Comparison of ENCODE assay signal across 8 cellular contexts in genomic region chr7:26198133-26198780, GRCh38. TPM values are rescaled to one million over a fixed set of nuclear protein-coding genes. Genes with fewer than 3 reads are reported as not detected.
DNase-seq lines count a peak whose midpoint lies in the region; ATAC-seq and TF ChIP-seq lines count a peak whose summit lies in the region.

No MANE protein-coding gene starts in this region.

- no peaks in the 10 kb centered on the region for H3K27me3 ChIP-seq in mononuclear cell (ENCODE audit: insufficient read depth, low read length)

- peak overlapping the region; percentile 100 for H3K27ac Mint-ChIP-seq in activated CD4-positive, alpha-beta T cell treated with anti-CD3 and anti-CD28 coated beads, Interleukin-2, amount 10 ng/mL, durations not matched to agents 7 days and 5 days

- peak overlapping the region; percentile 97 for H3K4me3 Mint-ChIP-seq in activated CD4-positive, alpha-beta T cell treated with anti-CD3 and anti-CD28 coated beads, Interleukin-2, amount 10 ng/mL, durations not matched to agents 7 days and 5 days

- CTCF ChIA-PET in activated CD4-positive, alpha-beta T cell treated with anti-CD3 and anti-CD28 coated beads, Interleukin-2, amount 10 ng/mL, durations not matched to agents 7 days and 5 days (lab: Charles Lee), result interaction anchor here (0.7 to 4.1 kb wide), 10 partner anchors 10 to 305 kb away, joined by 3 to 30 read pairs (median 4); no protein-coding TSS in a partner anchor

- ATAC-seq in GM21619 (IDR thresholded peaks at IDR 0.05; ENCODE audit: unreplicated experiment), result no peak

- peaks cover 44% of the 10 kb centered on the region for H3K4me1 Mint-ChIP-seq in activated CD4-positive, alpha-beta T cell treated with anti-CD3 and anti-CD28 coated beads, Interleukin-2, amount 10 ng/mL, durations not matched to agents 7 days and 5 days

- no peaks in the 10 kb centered on the region for H3K27me3 Mint-ChIP-seq in activated CD4-positive, alpha-beta T cell treated with anti-CD3 and anti-CD28 coated beads, Interleukin-2, amount 10 ng/mL, durations not matched to agents 7 days and 5 days

- H3K4me3 ChIP-seq in choroid plexus epithelial cell (ENCODE audit: low read depth, low read length), result peak overlapping the region; percentile 98
- peak overlapping the region; percentile 99 for H3K4me3 ChIP-seq in mononuclear cell (ENCODE audit: low read length)

- peaks cover 48% of the 10 kb centered on the region for H3K4me1 ChIP-seq in mononuclear cell (ENCODE audit: insufficient read depth, low read length)

- TF ChIP-seq CTCF in choroid plexus epithelial cell (conservative IDR thresholded peaks at IDR 0.05; ENCODE audit: low read depth, low read length), result peak; percentile 58

- H3K9me3 ChIP-seq in mononuclear cell (ENCODE audit: low read depth, low read length), result no peaks in the 10 kb centered on the region

- peak; percentile 54 for DNase-seq in activated CD4-positive, alpha-beta T cell treated with anti-CD3 and anti-CD28 coated beads, Interleukin-2, amount 10 ng/mL, durations not matched to agents 7 days and 5 days
- no peak for DNase-seq in activated CD4-positive, alpha-beta T cell treated with anti-CD3 and anti-CD28 coated beads for 4 hours
- DNase-seq in NCI-H2227 (lab: John Stamatoyannopoulos, UW; ENCODE audit: unreplicated experiment), result peak; percentile 37
- DNase-seq in choroid plexus epithelial cell (ENCODE audit: low read depth), result no peak
- no peak for DNase-seq in T1000 (lab: John Stamatoyannopoulos, UW)
- DNase-seq in stimulated activated CD4-positive, alpha-beta T cell treated with anti-CD3 and anti-CD28 coated beads, Interleukin-12 subunit alpha, Interleukin-12 subunit beta, amount 100 ng/mL, for 4 hours, result no peak

- no peaks in the 10 kb centered on the region for H3K9me3 Mint-ChIP-seq in activated CD4-positive, alpha-beta T cell treated with anti-CD3 and anti-CD28 coated beads, Interleukin-2, amount 10 ng/mL, durations not matched to agents 7 days and 5 days

- POLR2A ChIA-PET in activated CD4-positive, alpha-beta T cell treated with anti-CD3 and anti-CD28 coated beads, Interleukin-2, amount 10 ng/mL, durations not matched to agents 7 days and 5 days (lab: Charles Lee), result interaction anchor here (0.5 to 2.5 kb wide), 8 partner anchors 9 to 339 kb away, joined by 3 to 10 read pairs (median 4); partner anchors contain the start of gene NFE2L3

- H3K36me3 Mint-ChIP-seq in activated CD4-positive, alpha-beta T cell treated with anti-CD3 and anti-CD28 coated beads, Interleukin-2, amount 10 ng/mL, durations not matched to agents 7 days and 5 days (ENCODE audit: low read depth), result peaks cover 77% of the 10 kb centered on the region

RNA-seq across cellular contexts. Expression of gene HNRNPA2B1, which starts 2.3 kb away (rescaled TPM):
- total RNA-seq in activated CD4-positive, alpha-beta T cell treated with anti-CD3 and anti-CD28 coated beads, Interleukin-2, amount 10 ng/mL, durations not matched to agents 7 days and 5 days, result 100 to 1,000 TPM; 649 to 781 TPM
- total RNA-seq in mononuclear cell, result 240 TPM

RNA-seq across cellular contexts. Expression of gene CBX3, which starts 3.3 kb away (rescaled TPM):
- total RNA-seq in activated CD4-positive, alpha-beta T cell treated with anti-CD3 and anti-CD28 coated beads, Interleukin-2, amount 10 ng/mL, durations not matched to agents 7 days and 5 days, result 100 to 1,000 TPM; 217 to 235 TPM
- 135 TPM for total RNA-seq in mononuclear cell

RNA-seq across cellular contexts. Expression of gene NFE2L3, which starts 46.3 kb away (rescaled TPM):
- 10 to 100 TPM; 12.0 to 15.3 TPM for total RNA-seq in activated CD4-positive, alpha-beta T cell treated with anti-CD3 and anti-CD28 coated beads, Interleukin-2, amount 10 ng/mL, durations not matched to agents 7 days and 5 days
- total RNA-seq in mononuclear cell, result 7.8 TPM

Comparison
In these comparisons a context has a peak if more than half of its experiments do, and no peak if none do; other contexts are left out.
1. DNase-seq: peak in activated CD4-positive, alpha-beta T cell treated with anti-CD3 and anti-CD28 coated beads, Interleukin-2, amount 10 ng/mL, durations not matched to agents 7 days and 5 days (single experiment) and NCI-H2227 (single experiment); none in activated CD4-positive, alpha-beta T cell treated with anti-CD3 and anti-CD28 coated beads for 4 hours (0 of 2), choroid plexus epithelial cell (single experiment), T1000 (single experiment) and stimulated activated CD4-positive, alpha-beta T cell treated with anti-CD3 and anti-CD28 coated beads, Interleukin-12 subunit alpha, Interleukin-12 subunit beta, amount 100 ng/mL, for 4 hours (single experiment).